2 cellular contexts compared by ENCODE assay signal in genomic region chr19:58279042-58279924, GRCh38.
TF ChIP-seq lines count a peak whose summit lies in the region.

No MANE protein-coding gene starts in this region.

TF ChIP-seq in Ishikawa, 13 proteins besides CTCF, POLR2A, EP300 and RAD21:
- 0 out of 2 replicates have a peak, but pooled peaks have one; percentile 15 for TF ChIP-seq USF1 (IDR thresholded peaks at IDR 0.05)
- TF ChIP-seq TCF12 (IDR thresholded peaks at IDR 0.05; ENCODE audit: low read depth), result peak; percentile 14; the same call in 1 of the 2 replicates
- TF ChIP-seq MAX (IDR thresholded peaks at IDR 0.05), result peak; percentile 76
- TF ChIP-seq REST (IDR thresholded peaks at IDR 0.05; ENCODE audit: low read depth), result no peak

TF ChIP-seq in K562, 482 proteins besides CTCF, POLR2A, EP300 and RAD21 (continues in another document):
- no peak for TF ChIP-seq ZNF778 (CRISPR knock-in tag; IDR thresholded peaks at IDR 0.05)
- TF ChIP-seq CHCHD3 (CRISPR knock-in tag; IDR thresholded peaks at IDR 0.05), result peak; percentile 74; the same call in 1 of the 2 replicates
- 0 out of 2 replicates have a peak, but pooled peaks have one; percentile 65 for TF ChIP-seq ELF2 (CRISPR knock-in tag; IDR thresholded peaks at IDR 0.05)
- no peak for TF ChIP-seq MAFK (IDR thresholded peaks at IDR 0.05; ENCODE audit: low read length)
- peak; percentile 37; the same call in 1 of the 2 replicates for TF ChIP-seq STAT5A (IDR thresholded peaks at IDR 0.05; ENCODE audit: borderline replicate concordance, low read length)
- TF ChIP-seq MLLT1 (IDR thresholded peaks at IDR 0.05), result peak in 1 of 2 experiments; percentile 87; a peak in 2 of 4 replicates
- TF ChIP-seq PBX2 (CRISPR knock-in tag; IDR thresholded peaks at IDR 0.05; ENCODE audit: low read depth), result no peak
- no peak for TF ChIP-seq PBX2 (tag; conservative IDR thresholded peaks at IDR 0.05; ENCODE audit: low read depth)
- TF ChIP-seq MEIS2 (IDR thresholded peaks at IDR 0.05; ENCODE audit: partially characterized antibody), result peak; percentile 64
- 0 out of 2 replicates have a peak, but pooled peaks have one; percentile 75 for TF ChIP-seq ZNF830 (CRISPR knock-in tag; IDR thresholded peaks at IDR 0.05)
- peak; percentile 53; the same call in 1 of the 2 replicates for TF ChIP-seq PHB (CRISPR knock-in tag; IDR thresholded peaks at IDR 0.05)
- peak; percentile 41; the same call in 1 of the 2 replicates for TF ChIP-seq ZBTB1 (CRISPR knock-in tag; IDR thresholded peaks at IDR 0.05; ENCODE audit: borderline replicate concordance, low read depth)
- TF ChIP-seq ATF6 (CRISPR knock-in tag; IDR thresholded peaks at IDR 0.05), result peak; percentile 89
- TF ChIP-seq ZBTB49 (CRISPR knock-in tag; IDR thresholded peaks at IDR 0.05; ENCODE audit: borderline replicate concordance), result no peak
- TF ChIP-seq REST (CRISPR knock-in tag; IDR thresholded peaks at IDR 0.05; ENCODE audit: low read depth), result peak; percentile 54; the same call in 1 of the 2 replicates
- TF ChIP-seq TEAD1 (CRISPR knock-in tag; IDR thresholded peaks at IDR 0.05), result peak in 1 of 2 experiments; percentile 69; a peak in 1 of 4 replicates
- TF ChIP-seq FUS (optimal IDR thresholded peaks at IDR 0.05; ENCODE audit: low read depth, low read length), result peak; percentile 51
- no peak for TF ChIP-seq CBFB (CRISPR knock-in tag; IDR thresholded peaks at IDR 0.05)
- peak; percentile 66 for TF ChIP-seq AFF4 (CRISPR knock-in tag; IDR thresholded peaks at IDR 0.05)
- no peak for TF ChIP-seq ZNF174 (CRISPR knock-in tag; IDR thresholded peaks at IDR 0.05)
- TF ChIP-seq MYNN (IDR thresholded peaks at IDR 0.05), result 0 out of 2 replicates have a peak, but pooled peaks have one; percentile 13
- TF ChIP-seq MYNN (CRISPR knock-in tag; IDR thresholded peaks at IDR 0.05), result no peak
- TF ChIP-seq NR1H2 (CRISPR knock-in tag; IDR thresholded peaks at IDR 0.05), result 0 out of 2 replicates have a peak, but pooled peaks have one; percentile 49
- no peak for TF ChIP-seq TAF15 (IDR thresholded peaks at IDR 0.05; ENCODE audit: low read depth, low read length)
- TF ChIP-seq SUPT5H (IDR thresholded peaks at IDR 0.05), result peak; percentile 17
- TF ChIP-seq E2F1 (CRISPR knock-in tag; IDR thresholded peaks at IDR 0.05), result peak; percentile 72
- TF ChIP-seq ZBED1 (IDR thresholded peaks at IDR 0.05), result no peak; the same call in 1 of the 2 replicates
- TF ChIP-seq CREM (IDR thresholded peaks at IDR 0.05; ENCODE audit: low read depth), result peak; percentile 43; the same call in 1 of the 2 replicates
- no peak for TF ChIP-seq TCF7L2 (IDR thresholded peaks at IDR 0.05; ENCODE audit: low read depth, low read length)
